Comparison of ENCODE assay signal across 8 cellular contexts in genomic region chr5:115842089-115842881, GRCh38. TPM values are rescaled to one million over a fixed set of nuclear protein-coding genes. Genes with fewer than 3 reads are reported as not detected.
DNase-seq lines count a peak whose midpoint lies in the region; ATAC-seq, FAIRE-seq and TF ChIP-seq lines count a peak whose summit lies in the region.

No MANE protein-coding gene starts in this region.

- peak; percentile 70 for FAIRE-seq in GM18507 (lab: Jason Lieb, UNC)

- H3K36me3 ChIP-seq in BJ (ENCODE audit: control insufficient read depth, insufficient read depth, low read length), result no peaks in the 10 kb centered on the region

- intact Hi-C loops in activated CD8-positive, alpha-beta T cell treated with anti-CD3 and anti-CD28 coated beads for 36 hours (cut with micrococcal nuclease), result loop anchor here (10.0 kb wide), 1 partner anchor 537 kb away; no protein-coding TSS in a partner anchor

- H3K4me3 ChIP-seq in BJ (ENCODE audit: low read depth, low read length) (peak overlapping the region; percentile 96), fibroblast of pulmonary artery (replicated peaks; ENCODE audit: low read depth, low read length) (peak overlapping the region; percentile 86)

- peak overlapping the region; percentile 95 for H3K4me3 Mint-ChIP-seq in activated CD8-positive, alpha-beta T cell treated with anti-CD3 and anti-CD28 coated beads for 36 hours
- H3K4me3 Mint-ChIP-seq in natural killer cell treated with Interleukin-12 subunit alpha and Interleukin-12 subunit beta and Interleukin-15 and Interleukin-18, amount 100 ng/mL, for 72 hours, result peak overlapping the region; percentile 94

- H3K27me3 ChIP-seq in BJ (ENCODE audit: control insufficient read depth, insufficient read depth, low read length), result no peaks in the 10 kb centered on the region

- ATAC-seq in HG02885 (IDR thresholded peaks at IDR 0.05; ENCODE audit: poor library complexity, unreplicated experiment), result peak; percentile 30
- ATAC-seq in activated CD8-positive, alpha-beta T cell treated with anti-CD3 and anti-CD28 coated beads for 36 hours, result peak; percentile 2
- ATAC-seq in natural killer cell treated with Interleukin-12 subunit alpha and Interleukin-12 subunit beta and Interleukin-15 and Interleukin-18, amount 100 ng/mL, for 72 hours, result peak; percentile 52 to 69

- peaks cover 48% of the 10 kb centered on the region for H3K4me1 Mint-ChIP-seq in activated CD8-positive, alpha-beta T cell treated with anti-CD3 and anti-CD28 coated beads for 36 hours (ENCODE audit: low read depth)
- H3K4me1 Mint-ChIP-seq in natural killer cell treated with Interleukin-12 subunit alpha and Interleukin-12 subunit beta and Interleukin-15 and Interleukin-18, amount 100 ng/mL, for 72 hours (ENCODE audit: low read depth in 2 of 2), result peaks cover 40 to 49% of the 10 kb centered on the region in 2 donors

- TF ChIP-seq CTCF in BJ (IDR thresholded peaks at IDR 0.05; ENCODE audit: insufficient read depth, low read depth, low read length), result peak; percentile 27; the same call in 1 of the 2 replicates
- no peak for TF ChIP-seq CTCF in activated CD8-positive, alpha-beta T cell treated with anti-CD3 and anti-CD28 coated beads for 36 hours (IDR thresholded peaks at IDR 0.05)
- TF ChIP-seq CTCF in fibroblast of pulmonary artery (IDR thresholded peaks at IDR 0.05; ENCODE audit: low read length, missing control alignments), result no peak

- no peaks in the 10 kb centered on the region for H3K9me3 Mint-ChIP-seq in activated CD8-positive, alpha-beta T cell treated with anti-CD3 and anti-CD28 coated beads for 36 hours
- H3K9me3 Mint-ChIP-seq in natural killer cell treated with Interleukin-12 subunit alpha and Interleukin-12 subunit beta and Interleukin-15 and Interleukin-18, amount 100 ng/mL, for 72 hours, result no peaks in the 10 kb centered on the region

- H3K36me3 Mint-ChIP-seq in activated CD8-positive, alpha-beta T cell treated with anti-CD3 and anti-CD28 coated beads for 36 hours (ENCODE audit: low read depth), result peaks cover 24% of the 10 kb centered on the region
- H3K36me3 Mint-ChIP-seq in natural killer cell treated with Interleukin-12 subunit alpha and Interleukin-12 subunit beta and Interleukin-15 and Interleukin-18, amount 100 ng/mL, for 72 hours, result peaks cover 4% of the 10 kb centered on the region

- peak overlapping the region; percentile 90 for H3K27ac Mint-ChIP-seq in activated CD8-positive, alpha-beta T cell treated with anti-CD3 and anti-CD28 coated beads for 36 hours
- peak overlapping the region; percentile 90 to 99 for H3K27ac Mint-ChIP-seq in natural killer cell treated with Interleukin-12 subunit alpha and Interleukin-12 subunit beta and Interleukin-15 and Interleukin-18, amount 100 ng/mL, for 72 hours

- CTCF ChIA-PET in BJ (lab: Yijun Ruan, JAX), result interaction anchor here (0.6 to 0.8 kb wide), 2 partner anchors 128 to 228 kb away, joined by 3 read pairs; no protein-coding TSS in a partner anchor
- CTCF ChIA-PET in activated CD8-positive, alpha-beta T cell treated with anti-CD3 and anti-CD28 coated beads for 36 hours (lab: Charles Lee), result interaction anchor here (0.8 to 2.3 kb wide), 7 partner anchors 10 to 268 kb away, joined by 3 to 9 read pairs (median 3); no protein-coding TSS in a partner anchor

- no peak for DNase-seq in BJ (ENCODE audit: low read depth)
- DNase-seq in GM18507 (ENCODE audit: extremely low spot score, insufficient read length, low read depth), result peak; percentile 3
- DNase-seq in NCI-H2227 (lab: John Stamatoyannopoulos, UW; ENCODE audit: unreplicated experiment), result peak; percentile 65
- peak; percentile 19 for DNase-seq in activated CD8-positive, alpha-beta T cell treated with anti-CD3 and anti-CD28 coated beads for 36 hours
- peak; percentile 63 for DNase-seq in fibroblast of pulmonary artery (ENCODE audit: low read depth)
- peak; percentile 73 for DNase-seq in natural killer cell treated with Interleukin-12 subunit alpha and Interleukin-12 subunit beta and Interleukin-15 and Interleukin-18, amount 100 ng/mL, for 72 hours (ENCODE audit: low spot score)
- DNase-seq in GF-D8 (lab: John Stamatoyannopoulos, UW), result no peak

- no peaks in the 10 kb centered on the region for H3K27me3 Mint-ChIP-seq in activated CD8-positive, alpha-beta T cell treated with anti-CD3 and anti-CD28 coated beads for 36 hours
- no peaks in the 10 kb centered on the region for H3K27me3 Mint-ChIP-seq in natural killer cell treated with Interleukin-12 subunit alpha and Interleukin-12 subunit beta and Interleukin-15 and Interleukin-18, amount 100 ng/mL, for 72 hours

- POLR2A ChIA-PET in BJ (lab: Charles Lee), result interaction anchor here (0.5 kb wide), 1 partner anchor 295 kb away, joined by 6 read pairs; no protein-coding TSS in a partner anchor
- POLR2A ChIA-PET in activated CD8-positive, alpha-beta T cell treated with anti-CD3 and anti-CD28 coated beads for 36 hours (lab: Charles Lee), result interaction anchor here (0.6 to 1.3 kb wide), 4 partner anchors 90 to 234 kb away, joined by 3 to 5 read pairs (median 4); no protein-coding TSS in a partner anchor

RNA-seq across cellular contexts. Expression of gene AP3S1, which starts 0.6 kb away (rescaled TPM):
- 27.6 and 77.0 TPM in 2 replicates for polyA plus RNA-seq in BJ (2011; rRNA removed)
- polyA minus RNA-seq in BJ (2011; rRNA and poly(A)+ RNA removed), result 10.7 and 11.1 TPM in 2 replicates
- total RNA-seq in activated CD8-positive, alpha-beta T cell treated with anti-CD3 and anti-CD28 coated beads for 36 hours, result 100 to 1,000 TPM; 102 to 107 TPM
- total RNA-seq in natural killer cell treated with Interleukin-12 subunit alpha and Interleukin-12 subunit beta and Interleukin-15 and Interleukin-18, amount 100 ng/mL, for 72 hours, result 10 to 100 TPM; 35.8 to 56.4 TPM

RNA-seq across cellular contexts. Expression of gene ATG12, which starts 0.9 kb away (rescaled TPM):
- 34.6 and 71.1 TPM in 2 replicates for polyA plus RNA-seq in BJ (2011; rRNA removed)
- polyA minus RNA-seq in BJ (2011; rRNA and poly(A)+ RNA removed), result 16.0 and 16.9 TPM in 2 replicates
- 10 to 100 TPM; 37.2 to 37.8 TPM for total RNA-seq in activated CD8-positive, alpha-beta T cell treated with anti-CD3 and anti-CD28 coated beads for 36 hours
- total RNA-seq in natural killer cell treated with Interleukin-12 subunit alpha and Interleukin-12 subunit beta and Interleukin-15 and Interleukin-18, amount 100 ng/mL, for 72 hours, result 10 to 100 TPM; 35.1 to 63.9 TPM

RNA-seq across cellular contexts. Expression of gene CDO1, which starts 25.8 kb away (rescaled TPM):
- 1.8 and 2.0 TPM in 2 replicates for polyA plus RNA-seq in BJ (2011; rRNA removed)
- polyA minus RNA-seq in BJ (2011; rRNA and poly(A)+ RNA removed), result 1.4 and 1.8 TPM in 2 replicates
- total RNA-seq in activated CD8-positive, alpha-beta T cell treated with anti-CD3 and anti-CD28 coated beads for 36 hours, result under 1 TPM; 0.18 to 0.22 TPM
- not detected for total RNA-seq in natural killer cell treated with Interleukin-12 subunit alpha and Interleukin-12 subunit beta and Interleukin-15 and Interleukin-18, amount 100 ng/mL, for 72 hours

Comparison
In these comparisons a context has a peak if more than half of its experiments do, and no peak if none do; other contexts are left out.
1. DNase-seq: peak in GM18507 (single experiment), NCI-H2227 (single experiment), activated CD8-positive, alpha-beta T cell treated with anti-CD3 and anti-CD28 coated beads for 36 hours (single experiment), fibroblast of pulmonary artery (single experiment) and natural killer cell treated with Interleukin-12 subunit alpha and Interleukin-12 subunit beta and Interleukin-15 and Interleukin-18, amount 100 ng/mL, for 72 hours (single experiment); none in BJ (single experiment) and GF-D8 (single experiment).
2. ATAC-seq: peak in every context shown above with its lines; median percentile 60 in natural killer cell treated with Interleukin-12 subunit alpha and Interleukin-12 subunit beta and Interleukin-15 and Interleukin-18, amount 100 ng/mL, for 72 hours; 30 in HG02885; 2 in activated CD8-positive, alpha-beta T cell treated with anti-CD3 and anti-CD28 coated beads for 36 hours.